ENCODE assay signal across 8 cellular contexts in the genomic region with DNA sequence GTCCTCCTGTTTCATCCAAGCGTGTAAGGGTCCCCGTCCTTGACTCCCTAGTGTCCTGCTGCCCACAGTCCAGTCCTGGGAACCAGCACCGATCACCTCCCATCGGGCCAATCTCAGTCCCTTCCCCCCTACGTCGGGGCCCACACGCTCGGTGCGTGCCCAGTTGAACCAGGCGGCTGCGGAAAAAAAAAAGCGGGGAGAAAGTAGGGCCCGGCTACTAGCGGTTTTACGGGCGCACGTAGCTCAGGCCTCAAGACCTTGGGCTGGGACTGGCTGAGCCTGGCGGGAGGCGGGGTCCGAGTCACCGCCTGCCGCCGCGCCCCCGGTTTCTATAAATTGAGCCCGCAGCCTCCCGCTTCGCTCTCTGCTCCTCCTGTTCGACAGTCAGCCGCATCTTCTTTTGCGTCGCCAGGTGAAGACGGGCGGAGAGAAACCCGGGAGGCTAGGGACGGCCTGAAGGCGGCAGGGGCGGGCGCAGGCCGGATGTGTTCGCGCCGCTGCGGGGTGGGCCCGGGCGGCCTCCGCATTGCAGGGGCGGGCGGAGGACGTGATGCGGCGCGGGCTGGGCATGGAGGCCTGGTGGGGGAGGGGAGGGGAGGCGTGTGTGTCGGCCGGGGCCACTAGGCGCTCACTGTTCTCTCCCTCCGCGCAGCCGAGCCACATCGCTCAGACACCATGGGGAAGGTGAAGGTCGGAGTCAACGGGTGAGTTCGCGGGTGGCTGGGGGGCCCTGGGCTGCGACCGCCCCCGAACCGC. TPM values are rescaled to one million over a fixed set of nuclear protein-coding genes. Genes with fewer than 3 reads are reported as not detected.
DNase-seq lines count a peak whose midpoint lies in the region; ATAC-seq and TF ChIP-seq lines count a peak whose summit lies in the region.

A gene (plus strand): TSS at position 360 of the 756 bp plus-strand sequence. CDS start 316 bp downstream, at position 676.

- peak; percentile 99 for DNase-seq in EL
- DNase-seq in H4 (ENCODE audit: low spot score): peak; percentile 98
- peak; percentile 99 for DNase-seq in LoVo (ENCODE audit: low spot score)
- peak; percentile 96 for DNase-seq in RWPE2 (ENCODE audit: low spot score)
- peak; percentile 87 for DNase-seq in activated T-helper 2 cell treated with anti-CD3 and anti-CD28 coated beads, Interferon-gamma antibody, Interleukin-2, Interleukin-4, amounts not matched to agents 10 μg/mL and 5 μg/mL and 100 μg/mL, durations not matched to agents 14 hours and 24 hours and 36 hours (ENCODE audit: low spot score)
- DNase-seq in fibroblast of mammary gland (ENCODE audit: low read depth): peak; percentile 95
- peak; percentile 96 for DNase-seq in natural killer cell treated with Interleukin-12 subunit alpha and Interleukin-12 subunit beta and Interleukin-15 and Interleukin-18, amount 100 ng/mL, for 72 hours (ENCODE audit: low spot score)

- no peaks in the 10 kb centered on the region for H3K9me3 Mint-ChIP-seq in activated T-helper 2 cell treated with anti-CD3 and anti-CD28 coated beads, Interferon-gamma antibody, Interleukin-2, Interleukin-4, amounts not matched to agents 10 μg/mL and 5 μg/mL and 100 μg/mL, durations not matched to agents 14 hours and 24 hours and 36 hours
- H3K9me3 Mint-ChIP-seq in natural killer cell treated with Interleukin-12 subunit alpha and Interleukin-12 subunit beta and Interleukin-15 and Interleukin-18, amount 100 ng/mL, for 72 hours: no peaks in the 10 kb centered on the region
- H3K9me3 Mint-ChIP-seq in stimulated activated naive CD8-positive, alpha-beta T cell treated with anti-CD3 and anti-CD28 coated beads, Interleukin-15, Interleukin-2, amounts not matched to agents 100 ng/mL and 50 ng/mL, for 24 hours: no peaks in the 10 kb centered on the region

- H3K27ac ChIP-seq in RWPE2 (ENCODE audit: poor library complexity, severe bottlenecking): peak within 1 kb of the TSS; percentile 98

- intact Hi-C loops in activated T-helper 2 cell treated with anti-CD3 and anti-CD28 coated beads, Interferon-gamma antibody, Interleukin-2, Interleukin-4, amounts not matched to agents 10 μg/mL and 5 μg/mL and 100 μg/mL, durations not matched to agents 14 hours and 24 hours and 36 hours (cut with micrococcal nuclease): loop anchor here (1.0 to 5.0 kb wide), 6 partner anchors 22 to 418 kb away; a partner anchor contains a TSS

- no peaks in the 10 kb centered on the region for H3K27me3 Mint-ChIP-seq in activated T-helper 2 cell treated with anti-CD3 and anti-CD28 coated beads, Interferon-gamma antibody, Interleukin-2, Interleukin-4, amounts not matched to agents 10 μg/mL and 5 μg/mL and 100 μg/mL, durations not matched to agents 14 hours and 24 hours and 36 hours (ENCODE audit: low read depth)
- H3K27me3 Mint-ChIP-seq in natural killer cell treated with Interleukin-12 subunit alpha and Interleukin-12 subunit beta and Interleukin-15 and Interleukin-18, amount 100 ng/mL, for 72 hours: no peaks in the 10 kb centered on the region
- no peaks in the 10 kb centered on the region for H3K27me3 Mint-ChIP-seq in stimulated activated naive CD8-positive, alpha-beta T cell treated with anti-CD3 and anti-CD28 coated beads, Interleukin-15, Interleukin-2, amounts not matched to agents 100 ng/mL and 50 ng/mL, for 24 hours

- H3K9me3 ChIP-seq in RWPE2 (ENCODE audit: severe bottlenecking): no peaks in the 10 kb centered on the region

- H3K4me3 ChIP-seq in RWPE2 (ENCODE audit: severe bottlenecking) (peak within 1 kb of the TSS; percentile 87), fibroblast of mammary gland (ENCODE audit: control insufficient read depth, low read depth, low read length) (peak within 1 kb of the TSS; percentile 96)

- H3K36me3 Mint-ChIP-seq in activated T-helper 2 cell treated with anti-CD3 and anti-CD28 coated beads, Interferon-gamma antibody, Interleukin-2, Interleukin-4, amounts not matched to agents 10 μg/mL and 5 μg/mL and 100 μg/mL, durations not matched to agents 14 hours and 24 hours and 36 hours (ENCODE audit: low read depth): peaks cover 88% of the 10 kb centered on the region
- peaks cover 28% of the 10 kb centered on the region for H3K36me3 Mint-ChIP-seq in natural killer cell treated with Interleukin-12 subunit alpha and Interleukin-12 subunit beta and Interleukin-15 and Interleukin-18, amount 100 ng/mL, for 72 hours
- H3K36me3 Mint-ChIP-seq in stimulated activated naive CD8-positive, alpha-beta T cell treated with anti-CD3 and anti-CD28 coated beads, Interleukin-15, Interleukin-2, amounts not matched to agents 100 ng/mL and 50 ng/mL, for 24 hours (ENCODE audit: low read depth): peaks cover 81% of the 10 kb centered on the region

- ATAC-seq in RWPE2 (ENCODE audit: low read depth): peak; percentile 44
- peak; percentile 71 to 81 for ATAC-seq in natural killer cell treated with Interleukin-12 subunit alpha and Interleukin-12 subunit beta and Interleukin-15 and Interleukin-18, amount 100 ng/mL, for 72 hours

- H3K4me1 ChIP-seq in RWPE2 (ENCODE audit: insufficient read depth, poor library complexity, severe bottlenecking): peaks cover 16% of the 10 kb centered on the region

- H3K4me3 Mint-ChIP-seq in activated T-helper 2 cell treated with anti-CD3 and anti-CD28 coated beads, Interferon-gamma antibody, Interleukin-2, Interleukin-4, amounts not matched to agents 10 μg/mL and 5 μg/mL and 100 μg/mL, durations not matched to agents 14 hours and 24 hours and 36 hours (ENCODE audit: low read depth): peak within 1 kb of the TSS; percentile 94
- peak within 1 kb of the TSS; percentile 97 for H3K4me3 Mint-ChIP-seq in natural killer cell treated with Interleukin-12 subunit alpha and Interleukin-12 subunit beta and Interleukin-15 and Interleukin-18, amount 100 ng/mL, for 72 hours
- H3K4me3 Mint-ChIP-seq in stimulated activated naive CD8-positive, alpha-beta T cell treated with anti-CD3 and anti-CD28 coated beads, Interleukin-15, Interleukin-2, amounts not matched to agents 100 ng/mL and 50 ng/mL, for 24 hours: peak within 1 kb of the TSS; percentile 99

- H3K27me3 ChIP-seq in RWPE2 (ENCODE audit: insufficient read depth, poor library complexity, severe bottlenecking): no peaks in the 10 kb centered on the region

- peak within 1 kb of the TSS; percentile 99 for H3K27ac Mint-ChIP-seq in activated T-helper 2 cell treated with anti-CD3 and anti-CD28 coated beads, Interferon-gamma antibody, Interleukin-2, Interleukin-4, amounts not matched to agents 10 μg/mL and 5 μg/mL and 100 μg/mL, durations not matched to agents 14 hours and 24 hours and 36 hours
- H3K27ac Mint-ChIP-seq in natural killer cell treated with Interleukin-12 subunit alpha and Interleukin-12 subunit beta and Interleukin-15 and Interleukin-18, amount 100 ng/mL, for 72 hours: peak within 1 kb of the TSS; percentile 99 to 100
- peak within 1 kb of the TSS; percentile 100 for H3K27ac Mint-ChIP-seq in stimulated activated naive CD8-positive, alpha-beta T cell treated with anti-CD3 and anti-CD28 coated beads, Interleukin-15, Interleukin-2, amounts not matched to agents 100 ng/mL and 50 ng/mL, for 24 hours

- H3K36me3 ChIP-seq in RWPE2 (ENCODE audit: low read depth): peaks cover 71% of the 10 kb centered on the region

- H3K4me1 Mint-ChIP-seq in activated T-helper 2 cell treated with anti-CD3 and anti-CD28 coated beads, Interferon-gamma antibody, Interleukin-2, Interleukin-4, amounts not matched to agents 10 μg/mL and 5 μg/mL and 100 μg/mL, durations not matched to agents 14 hours and 24 hours and 36 hours (ENCODE audit: low read depth): peaks cover 29% of the 10 kb centered on the region
- peaks cover 44 to 54% of the 10 kb centered on the region in 2 donors for H3K4me1 Mint-ChIP-seq in natural killer cell treated with Interleukin-12 subunit alpha and Interleukin-12 subunit beta and Interleukin-15 and Interleukin-18, amount 100 ng/mL, for 72 hours (ENCODE audit: low read depth in 2 of 2)
- H3K4me1 Mint-ChIP-seq in stimulated activated naive CD8-positive, alpha-beta T cell treated with anti-CD3 and anti-CD28 coated beads, Interleukin-15, Interleukin-2, amounts not matched to agents 100 ng/mL and 50 ng/mL, for 24 hours (ENCODE audit: low read depth): peaks cover 63% of the 10 kb centered on the region

- TF ChIP-seq CTCF in RWPE2 (IDR thresholded peaks at IDR 0.05; ENCODE audit: poor library complexity, severe bottlenecking) (no peak), fibroblast of mammary gland (conservative IDR thresholded peaks at IDR 0.05; ENCODE audit: control insufficient read depth, insufficient read depth, low read depth, low read length) (no peak)

RNA-seq across cellular contexts. Expression of the gene that starts here (rescaled TPM):
- total RNA-seq in H4 (2014; rRNA removed; shearing (Covaris generic)): 9,561 and 11,555 TPM in 2 replicates
- total RNA-seq in activated T-helper 2 cell treated with anti-CD3 and anti-CD28 coated beads, Interferon-gamma antibody, Interleukin-2, Interleukin-4, amounts not matched to agents 10 μg/mL and 5 μg/mL and 100 μg/mL, durations not matched to agents 14 hours and 24 hours and 36 hours: 4,713 and 4,805 TPM in 2 replicates
- 1,000 to 10,000 TPM; 4,687 to 5,410 TPM for total RNA-seq in natural killer cell treated with Interleukin-12 subunit alpha and Interleukin-12 subunit beta and Interleukin-15 and Interleukin-18, amount 100 ng/mL, for 72 hours

Comparison
In these comparisons a context has a peak if more than half of its experiments do, and no peak if none do; other contexts are left out.
1. Peak in every context shown above with its lines: DNase-seq, ATAC-seq, H3K4me3 ChIP-seq and H3K27ac ChIP-seq.